1 cellular context compared by ENCODE assay signal in genomic region chr2:241553512-241553830, GRCh38.
TF ChIP-seq lines count a peak whose summit lies in the region.

No MANE protein-coding gene starts in this region.

TF ChIP-seq in HepG2, 621 proteins besides CTCF, POLR2A, EP300 and RAD21 (continues in another document):
- no peak for TF ChIP-seq ZNF431 (CRISPR knock-in tag; IDR thresholded peaks at IDR 0.05; ENCODE audit: borderline replicate concordance, low read depth)
- no peak for TF ChIP-seq ZZZ3 (CRISPR knock-in tag; IDR thresholded peaks at IDR 0.05; ENCODE audit: borderline replicate concordance)
- no peak for TF ChIP-seq FOXO1 (CRISPR knock-in tag; IDR thresholded peaks at IDR 0.05)
- TF ChIP-seq, protein P1, sequence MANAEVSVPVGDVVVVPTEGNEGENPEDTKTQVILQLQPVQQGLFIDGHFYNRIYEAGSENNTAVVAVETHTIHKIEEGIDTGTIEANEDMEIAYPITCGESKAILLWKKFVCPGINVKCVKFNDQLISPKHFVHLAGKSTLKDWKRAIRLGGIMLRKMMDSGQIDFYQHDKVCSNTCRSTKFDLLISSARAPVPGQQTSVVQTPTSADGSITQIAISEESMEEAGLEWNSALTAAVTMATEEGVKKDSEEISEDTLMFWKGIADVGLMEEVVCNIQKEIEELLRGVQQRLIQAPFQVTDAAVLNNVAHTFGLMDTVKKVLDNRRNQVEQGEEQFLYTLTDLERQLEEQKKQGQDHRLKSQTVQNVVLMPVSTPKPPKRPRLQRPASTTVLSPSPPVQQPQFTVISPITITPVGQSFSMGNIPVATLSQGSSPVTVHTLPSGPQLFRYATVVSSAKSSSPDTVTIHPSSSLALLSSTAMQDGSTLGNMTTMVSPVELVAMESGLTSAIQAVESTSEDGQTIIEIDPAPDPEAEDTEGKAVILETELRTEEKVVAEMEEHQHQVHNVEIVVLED (CRISPR knock-in tag; IDR thresholded peaks at IDR 0.05; ENCODE audit: borderline replicate concordance): no peak
- no peak for TF ChIP-seq EEA1 (CRISPR knock-in tag; IDR thresholded peaks at IDR 0.05; ENCODE audit: borderline replicate concordance)
- 0 out of 2 replicates have a peak, but pooled peaks have one; percentile 5 for TF ChIP-seq ZNF775 (CRISPR knock-in tag; IDR thresholded peaks at IDR 0.05; ENCODE audit: borderline replicate concordance)
- TF ChIP-seq TOE1 (CRISPR knock-in tag; IDR thresholded peaks at IDR 0.05): no peak
- TF ChIP-seq ZNF460 (CRISPR knock-in tag; IDR thresholded peaks at IDR 0.05; ENCODE audit: borderline replicate concordance): 0 out of 2 replicates have a peak, but pooled peaks have one; percentile 3
- TF ChIP-seq RXRA (CRISPR knock-in tag; IDR thresholded peaks at IDR 0.05): no peak
- TF ChIP-seq CHD2 (IDR thresholded peaks at IDR 0.05; ENCODE audit: low read depth, low read length): peak; percentile 66; the same call in 1 of the 2 replicates
- no peak for TF ChIP-seq PCBP1 (IDR thresholded peaks at IDR 0.05; ENCODE audit: borderline replicate concordance, low read depth, low read length)
- no peak for TF ChIP-seq NR2F2 (IDR thresholded peaks at IDR 0.05; ENCODE audit: borderline replicate concordance, low read depth)
- no peak for TF ChIP-seq REPIN1 (CRISPR knock-in tag; IDR thresholded peaks at IDR 0.05; ENCODE audit: borderline replicate concordance, low read depth)
- TF ChIP-seq, protein P2, sequence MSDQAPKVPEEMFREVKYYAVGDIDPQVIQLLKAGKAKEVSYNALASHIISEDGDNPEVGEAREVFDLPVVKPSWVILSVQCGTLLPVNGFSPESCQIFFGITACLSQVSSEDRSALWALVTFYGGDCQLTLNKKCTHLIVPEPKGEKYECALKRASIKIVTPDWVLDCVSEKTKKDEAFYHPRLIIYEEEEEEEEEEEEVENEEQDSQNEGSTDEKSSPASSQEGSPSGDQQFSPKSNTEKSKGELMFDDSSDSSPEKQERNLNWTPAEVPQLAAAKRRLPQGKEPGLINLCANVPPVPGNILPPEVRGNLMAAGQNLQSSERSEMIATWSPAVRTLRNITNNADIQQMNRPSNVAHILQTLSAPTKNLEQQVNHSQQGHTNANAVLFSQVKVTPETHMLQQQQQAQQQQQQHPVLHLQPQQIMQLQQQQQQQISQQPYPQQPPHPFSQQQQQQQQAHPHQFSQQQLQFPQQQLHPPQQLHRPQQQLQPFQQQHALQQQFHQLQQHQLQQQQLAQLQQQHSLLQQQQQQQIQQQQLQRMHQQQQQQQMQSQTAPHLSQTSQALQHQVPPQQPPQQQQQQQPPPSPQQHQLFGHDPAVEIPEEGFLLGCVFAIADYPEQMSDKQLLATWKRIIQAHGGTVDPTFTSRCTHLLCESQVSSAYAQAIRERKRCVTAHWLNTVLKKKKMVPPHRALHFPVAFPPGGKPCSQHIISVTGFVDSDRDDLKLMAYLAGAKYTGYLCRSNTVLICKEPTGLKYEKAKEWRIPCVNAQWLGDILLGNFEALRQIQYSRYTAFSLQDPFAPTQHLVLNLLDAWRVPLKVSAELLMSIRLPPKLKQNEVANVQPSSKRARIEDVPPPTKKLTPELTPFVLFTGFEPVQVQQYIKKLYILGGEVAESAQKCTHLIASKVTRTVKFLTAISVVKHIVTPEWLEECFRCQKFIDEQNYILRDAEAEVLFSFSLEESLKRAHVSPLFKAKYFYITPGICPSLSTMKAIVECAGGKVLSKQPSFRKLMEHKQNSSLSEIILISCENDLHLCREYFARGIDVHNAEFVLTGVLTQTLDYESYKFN (CRISPR knock-in tag; conservative IDR thresholded peaks at IDR 0.05): no peak
- TF ChIP-seq HDAC6 (IDR thresholded peaks at IDR 0.05; ENCODE audit: low read depth, low read length): no peak
- no peak for TF ChIP-seq BATF2 (CRISPR knock-in tag; IDR thresholded peaks at IDR 0.05)
- no peak for TF ChIP-seq ZNF619 (CRISPR knock-in tag; IDR thresholded peaks at IDR 0.05)
- TF ChIP-seq ZFY (CRISPR knock-in tag; IDR thresholded peaks at IDR 0.05): no peak
- TF ChIP-seq ZNF343 (CRISPR knock-in tag; IDR thresholded peaks at IDR 0.05): no peak
- TF ChIP-seq ZNF281 (CRISPR knock-in tag; IDR thresholded peaks at IDR 0.05; ENCODE audit: borderline replicate concordance): peak; percentile 39; the same call in 1 of the 2 replicates
- TF ChIP-seq MAFG (CRISPR knock-in tag; IDR thresholded peaks at IDR 0.05): no peak
- no peak for TF ChIP-seq ELF1 (CRISPR knock-in tag; IDR thresholded peaks at IDR 0.05)
- TF ChIP-seq FOXC1 (CRISPR knock-in tag; IDR thresholded peaks at IDR 0.05; ENCODE audit: borderline replicate concordance): no peak
- TF ChIP-seq NCOA5 (CRISPR knock-in tag; IDR thresholded peaks at IDR 0.05): no peak
- no peak for TF ChIP-seq CREB1 (IDR thresholded peaks at IDR 0.05)
- no peak for TF ChIP-seq CREB1 (CRISPR knock-in tag; IDR thresholded peaks at IDR 0.05)
- TF ChIP-seq MAF1 (CRISPR knock-in tag; IDR thresholded peaks at IDR 0.05; ENCODE audit: borderline replicate concordance): no peak
- no peak for TF ChIP-seq ZNF263 (CRISPR knock-in tag; IDR thresholded peaks at IDR 0.05)
- TF ChIP-seq PHF21A (CRISPR knock-in tag; IDR thresholded peaks at IDR 0.05): no peak
- TF ChIP-seq ZNF782 (CRISPR knock-in tag; IDR thresholded peaks at IDR 0.05; ENCODE audit: borderline replicate concordance): 0 out of 2 replicates have a peak, but pooled peaks have one; percentile 1
- TF ChIP-seq, protein P3, sequence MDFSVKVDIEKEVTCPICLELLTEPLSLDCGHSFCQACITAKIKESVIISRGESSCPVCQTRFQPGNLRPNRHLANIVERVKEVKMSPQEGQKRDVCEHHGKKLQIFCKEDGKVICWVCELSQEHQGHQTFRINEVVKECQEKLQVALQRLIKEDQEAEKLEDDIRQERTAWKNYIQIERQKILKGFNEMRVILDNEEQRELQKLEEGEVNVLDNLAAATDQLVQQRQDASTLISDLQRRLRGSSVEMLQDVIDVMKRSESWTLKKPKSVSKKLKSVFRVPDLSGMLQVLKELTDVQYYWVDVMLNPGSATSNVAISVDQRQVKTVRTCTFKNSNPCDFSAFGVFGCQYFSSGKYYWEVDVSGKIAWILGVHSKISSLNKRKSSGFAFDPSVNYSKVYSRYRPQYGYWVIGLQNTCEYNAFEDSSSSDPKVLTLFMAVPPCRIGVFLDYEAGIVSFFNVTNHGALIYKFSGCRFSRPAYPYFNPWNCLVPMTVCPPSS (IDR thresholded peaks at IDR 0.05): no peak
- TF ChIP-seq PRPF4 (IDR thresholded peaks at IDR 0.05; ENCODE audit: low read depth, low read length, poor library complexity, severe bottlenecking): no peak
- no peak for TF ChIP-seq GRHL1 (CRISPR knock-in tag; conservative IDR thresholded peaks at IDR 0.05)
- TF ChIP-seq, protein P4, sequence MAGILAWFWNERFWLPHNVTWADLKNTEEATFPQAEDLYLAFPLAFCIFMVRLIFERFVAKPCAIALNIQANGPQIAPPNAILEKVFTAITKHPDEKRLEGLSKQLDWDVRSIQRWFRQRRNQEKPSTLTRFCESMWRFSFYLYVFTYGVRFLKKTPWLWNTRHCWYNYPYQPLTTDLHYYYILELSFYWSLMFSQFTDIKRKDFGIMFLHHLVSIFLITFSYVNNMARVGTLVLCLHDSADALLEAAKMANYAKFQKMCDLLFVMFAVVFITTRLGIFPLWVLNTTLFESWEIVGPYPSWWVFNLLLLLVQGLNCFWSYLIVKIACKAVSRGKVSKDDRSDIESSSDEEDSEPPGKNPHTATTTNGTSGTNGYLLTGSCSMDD (CRISPR knock-in tag; IDR thresholded peaks at IDR 0.05): no peak
- TF ChIP-seq TARDBP (CRISPR knock-in tag; IDR thresholded peaks at IDR 0.05): no peak
- TF ChIP-seq ZSCAN9 (CRISPR knock-in tag; IDR thresholded peaks at IDR 0.05; ENCODE audit: borderline replicate concordance): no peak
- TF ChIP-seq ZNF570 (CRISPR knock-in tag; IDR thresholded peaks at IDR 0.05; ENCODE audit: borderline replicate concordance): no peak
- no peak for TF ChIP-seq ZNF12 (CRISPR knock-in tag; IDR thresholded peaks at IDR 0.05)
- no peak for TF ChIP-seq FLYWCH1 (CRISPR knock-in tag; IDR thresholded peaks at IDR 0.05)
- TF ChIP-seq ZBTB38 (CRISPR knock-in tag; IDR thresholded peaks at IDR 0.05): 0 out of 2 replicates have a peak, but pooled peaks have one; percentile 23
- TF ChIP-seq JUNB (CRISPR knock-in tag; IDR thresholded peaks at IDR 0.05; ENCODE audit: borderline replicate concordance): no peak
- TF ChIP-seq, protein P5, sequence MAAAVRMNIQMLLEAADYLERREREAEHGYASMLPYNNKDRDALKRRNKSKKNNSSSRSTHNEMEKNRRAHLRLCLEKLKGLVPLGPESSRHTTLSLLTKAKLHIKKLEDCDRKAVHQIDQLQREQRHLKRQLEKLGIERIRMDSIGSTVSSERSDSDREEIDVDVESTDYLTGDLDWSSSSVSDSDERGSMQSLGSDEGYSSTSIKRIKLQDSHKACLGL (CRISPR knock-in tag; IDR thresholded peaks at IDR 0.05): no peak
- TF ChIP-seq TRAFD1 (CRISPR knock-in tag; IDR thresholded peaks at IDR 0.05; ENCODE audit: borderline replicate concordance): no peak
- TF ChIP-seq ZNF639 (CRISPR knock-in tag; conservative IDR thresholded peaks at IDR 0.05): no peak
